ENCODE assay signal across 10 cellular contexts in genomic region chr6:159981171-159981571, GRCh38. TPM values are rescaled to one million over a fixed set of nuclear protein-coding genes. Genes with fewer than 3 reads are reported as not detected.
DNase-seq lines count a peak whose midpoint lies in the region; ATAC-seq, FAIRE-seq and TF ChIP-seq lines count a peak whose summit lies in the region.
"Had no signal": no experiment of that assay in that cellular context is flagged by ENCODE, and none has a peak within 500 bp of the region (broad histone marks: within the 10 kb centered on the region; RNA-seq: fewer than 3 reads in every experiment).

No MANE protein-coding gene starts in this region.

- no peaks in the 10 kb centered on the region for H3K36me3 ChIP-seq in endothelial cell of umbilical vein (ENCODE audit: control insufficient read depth in 2 of 2, extremely low read depth in 1 of 2, insufficient read depth in 2 of 2, low read length in 2 of 2)
- H3K36me3 ChIP-seq in skeletal muscle tissue (ENCODE audit: control insufficient read depth in 3 of 3, insufficient read depth in 3 of 3, low read length in 3 of 3) = no peaks in the 10 kb centered on the region
- H3K36me3 ChIP-seq in PC-9 (ENCODE audit: low read depth) = no peaks in the 10 kb centered on the region
- no peaks in the 10 kb centered on the region for H3K36me3 ChIP-seq in H7 (replicated peaks; ENCODE audit: control insufficient read depth, insufficient read depth, low read length)

- no peak for ATAC-seq in HG02571 (IDR thresholded peaks at IDR 0.05; ENCODE audit: unreplicated experiment)

- H3K9me2 ChIP-seq in PC-9 (ENCODE audit: insufficient read depth) = no peaks in the 10 kb centered on the region

- peaks cover 20% of the 10 kb centered on the region; the same call in 1 of the 2 replicates for H3F3A ChIP-seq in PC-9 (ENCODE audit: insufficient read depth, low read depth)

- dilution Hi-C loops in endothelial cell of umbilical vein (cut with MboI; ENCODE audit: extremely low pct_ligation_motif_present, low sequenced_read_pairs) = no loop called here

- H2AFZ ChIP-seq in endothelial cell of umbilical vein (ENCODE audit: low read depth, low read length) (no peak overlapping the region), PC-9 (no peak overlapping the region)

- H3K27ac ChIP-seq in RWPE1 (peak overlapping the region; percentile 52), endothelial cell of umbilical vein (ENCODE audit: insufficient read depth, low read depth, low read length) (peak overlapping the region; percentile 40), skeletal muscle tissue (ENCODE audit: low read depth, low read length) (peak overlapping the region; percentile 71), PC-9 (no peak overlapping the region)

- no peak overlapping the region for H3K9ac ChIP-seq in endothelial cell of umbilical vein (replicated peaks; ENCODE audit: extremely low read depth, insufficient read depth, low read length)
- peak overlapping the region in 2 of 3 donors; percentile 45 to 65 for H3K9ac ChIP-seq in skeletal muscle tissue (ENCODE audit: low read depth in 1 of 3, low read length in 3 of 3)

- H3K27me3 ChIP-seq in endothelial cell of umbilical vein (ENCODE audit: control insufficient read depth in 2 of 2, insufficient read depth in 2 of 2, low read length in 2 of 2) (peaks cover 14 to 17% of the 10 kb centered on the region in 2 experiments), skeletal muscle tissue (ENCODE audit: control insufficient read depth in 3 of 3, insufficient read depth in 3 of 3, low read length in 3 of 3) (no peaks in the 10 kb centered on the region), PC-9 (ENCODE audit: insufficient read depth, low read depth) (no peaks in the 10 kb centered on the region), H7 (ENCODE audit: control insufficient read depth, insufficient read depth, low read length) (no peaks in the 10 kb centered on the region)

- POLR2A ChIA-PET in RWPE1 (lab: Yijun Ruan, JAX; ENCODE audit: low non-redundant PET) (no interaction called here), endothelial cell of umbilical vein (lab: Charles Lee) (no interaction called here), PC-9 (lab: Charles Lee; ENCODE audit: unreplicated experiment) (no interaction called here)

- in situ Hi-C loops in GM18951 (cut with MboI; ENCODE audit: low sequenced_read_pairs, unreplicated experiment) = no loop called here

- intact Hi-C loops in endothelial cell of umbilical vein (cut with micrococcal nuclease) = loop anchor here (1.0 to 5.0 kb wide), 5 partner anchors 11 to 289 kb away; partner anchors contain the start of genes SOD2, TCP1 and WTAP
- intact Hi-C loops in PC-9 (cut with micrococcal nuclease; ENCODE audit: unreplicated experiment) = no loop called here

- no peak for FAIRE-seq in endothelial cell of umbilical vein (lab: Jason Lieb, UNC)
- FAIRE-seq: HTR-8/SVneo, TTC549 had no signal

- CTCF ChIA-PET in RWPE1 (lab: Yijun Ruan, JAX) (interaction anchor here (0.5 to 0.6 kb wide), 3 partner anchors 24 to 589 kb away, joined by 3 read pairs; no protein-coding TSS in a partner anchor), endothelial cell of umbilical vein (lab: Charles Lee) (interaction anchor here (1.1 to 2.1 kb wide), 4 partner anchors 11 to 118 kb away, joined by 5 to 9 read pairs (median 6); partner anchors contain the start of gene IGF2R), PC-9 (lab: Charles Lee) (no interaction called here)

- no TSS peak for BruUV-seq in endothelial cell of umbilical vein (replicated peaks; lab: Mats Ljungman, UMichigan)
- no TSS peak for BruUV-seq in PC-9 (replicated peaks; lab: Mats Ljungman, UMichigan)

- TF ChIP-seq POLR2A in GM18951 (IDR thresholded peaks at IDR 0.05; ENCODE audit: extremely low read depth, insufficient read depth, insufficient read length) (peak; percentile 32), endothelial cell of umbilical vein (IDR thresholded peaks at IDR 0.05; ENCODE audit: low read depth, low read length) (no peak)

- H3K4me2 ChIP-seq in endothelial cell of umbilical vein (ENCODE audit: insufficient read depth, low read length) = peak overlapping the region; percentile 27
- H3K4me2 ChIP-seq in PC-9 = no peak overlapping the region

- no peak for TF ChIP-seq CTCF in RWPE1 (conservative IDR thresholded peaks at IDR 0.05; ENCODE audit: low read depth)
- TF ChIP-seq CTCF in endothelial cell of umbilical vein (IDR thresholded peaks at IDR 0.05; ENCODE audit: extremely low read depth in 1 of 2, insufficient read depth in 1 of 2, low read depth in 1 of 2, low read length in 2 of 2) = no peak
- no peak for TF ChIP-seq CTCF in PC-9 (conservative IDR thresholded peaks at IDR 0.05)

- H4K20me1 ChIP-seq in endothelial cell of umbilical vein (replicated peaks; ENCODE audit: control insufficient read depth, extremely low read depth, insufficient read depth, low read length) = peaks cover 11% of the 10 kb centered on the region
- H4K20me1 ChIP-seq in PC-9 (ENCODE audit: insufficient read depth) = peaks cover 83% of the 10 kb centered on the region

- DNase-seq in RWPE1 (ENCODE audit: low spot score) (no peak), endothelial cell of umbilical vein (ENCODE audit: low read depth, low spot score) (peak; percentile 11), PC-9 (no peak), NCI-H2081 treated with DMSO at 0.1 percent for 48 hours (lab: John Stamatoyannopoulos, UW) (no peak), H7 (no peak)

- H3K9me1 ChIP-seq in endothelial cell of umbilical vein (replicated peaks; ENCODE audit: control insufficient read depth, extremely low read depth, insufficient read depth, low read length) = no peaks in the 10 kb centered on the region

- H3K4me3 ChIP-seq in endothelial cell of umbilical vein (replicated peaks in 1 of 3; ENCODE audit: insufficient read depth in 1 of 3, low read depth in 1 of 3, low read length in 3 of 3) = no peak overlapping the region
- H3K4me3 ChIP-seq in skeletal muscle tissue (ENCODE audit: low read length in 3 of 3) = peak overlapping the region in 1 of 3 donors; percentile 52
- H3K4me3 ChIP-seq in PC-9 = no peak overlapping the region
- no peak overlapping the region for H3K4me3 ChIP-seq in H7 (ENCODE audit: insufficient read depth, low read depth, low read length)

- H3K79me2 ChIP-seq in endothelial cell of umbilical vein (ENCODE audit: control insufficient read depth, insufficient read depth, low read length) (no peaks in the 10 kb centered on the region), PC-9 (ENCODE audit: low read depth) (peaks cover 99% of the 10 kb centered on the region)

- H3K9me3 ChIP-seq in endothelial cell of umbilical vein (replicated peaks; ENCODE audit: control insufficient read depth, insufficient read depth, low read length) = no peaks in the 10 kb centered on the region
- H3K9me3 ChIP-seq in skeletal muscle tissue (ENCODE audit: control insufficient read depth in 3 of 3, low read length in 3 of 3) = no peaks in the 10 kb centered on the region
- H3K9me3 ChIP-seq in PC-9 (ENCODE audit: insufficient read depth, low read depth) = no peaks in the 10 kb centered on the region

- H3K4me1 ChIP-seq in endothelial cell of umbilical vein (ENCODE audit: control insufficient read depth, extremely low read depth, insufficient read depth, low read length) (peaks cover 30% of the 10 kb centered on the region), skeletal muscle tissue (ENCODE audit: control insufficient read depth in 3 of 3, insufficient read depth in 3 of 3, low read length in 3 of 3) (peaks cover 82 to 88% (median 84%) of the 10 kb centered on the region in 3 donors), PC-9 (replicated peaks; ENCODE audit: insufficient read depth) (peaks cover 40% of the 10 kb centered on the region)

TF ChIP-seq in endothelial cell of umbilical vein, 7 proteins besides CTCF, POLR2A, EP300 and RAD21:
- no peak for TF ChIP-seq MYC (IDR thresholded peaks at IDR 0.05; ENCODE audit: low read depth, low read length)
- TF ChIP-seq EZH2 (IDR thresholded peaks at IDR 0.05; ENCODE audit: borderline replicate concordance, low read depth, low read length, severe bottlenecking) = peak; percentile 17
- no peak for TF ChIP-seq POLR2AphosphoS5 (IDR thresholded peaks at IDR 0.05; ENCODE audit: insufficient read depth, low read depth, low read length)
- TF ChIP-seq JUN (IDR thresholded peaks at IDR 0.05; ENCODE audit: borderline replicate concordance, insufficient read depth, insufficient read length, low read depth) = no peak
TF ChIP-seq in endothelial cell of umbilical vein: peak in this region for 1.

RNA-seq across cellular contexts. Expression of gene IGF2R, which starts 12.3 kb away (rescaled TPM):
- total RNA-seq in endothelial cell of umbilical vein = 59.7 and 60.2 TPM in 2 replicates
- 11.3 and 16.3 TPM in 2 replicates for polyA plus RNA-seq in endothelial cell of umbilical vein
- polyA plus RNA-seq in endothelial cell of umbilical vein (2011; cell fraction: cytosol; rRNA removed) = 16.8 and 16.9 TPM in 2 replicates
- polyA plus RNA-seq in endothelial cell of umbilical vein (2011; cell fraction: nucleus; rRNA removed) = 29.3 and 33.9 TPM in 2 replicates
- polyA plus RNA-seq in endothelial cell of umbilical vein (2012) = 35.0 and 39.8 TPM in 2 replicates
- 86.9 and 104 TPM in 2 replicates for polyA minus RNA-seq in endothelial cell of umbilical vein
- polyA minus RNA-seq in endothelial cell of umbilical vein (2011; cell fraction: cytosol; rRNA and poly(A)+ RNA removed) = 14.3 TPM
- polyA minus RNA-seq in endothelial cell of umbilical vein (2011; cell fraction: nucleus; rRNA and poly(A)+ RNA removed) = 71.1 and 81.1 TPM in 2 replicates
- total RNA-seq in skeletal muscle tissue = 161 TPM
- total RNA-seq in PC-9 (2021) = 50.9 and 53.1 TPM in 2 replicates
- total RNA-seq in H7 (2014; rRNA removed; shearing (Covaris generic)) = 27.9 and 29.4 TPM in 2 replicates
